33 cellular contexts compared by ENCODE assay signal in genomic region chr6:159190460-159190859, GRCh38. TPM values are rescaled to one million over a fixed set of nuclear protein-coding genes. Genes with fewer than 3 reads are reported as not detected.
"Had no signal": no experiment of that assay in that cellular context is flagged by ENCODE, and none has a peak within 500 bp of the region (broad histone marks: within the 10 kb centered on the region; RNA-seq: fewer than 3 reads in every experiment).

No MANE protein-coding gene starts in this region.

- H3K9me3 Mint-ChIP-seq: activated naive CD4-positive, alpha-beta T cell treated with anti-CD3 and anti-CD28 coated beads, Interleukin-2, amount 50 U/mL, for 72 hours; activated T-cell treated with anti-CD3 and anti-CD28 coated beads, Interleukin-2, amount 50 U/mL, for 24 hours; central memory CD8-positive, alpha-beta T cell had no signal

- H3K9me3 ChIP-seq: ascending aorta had no signal

- H3K4me3 ChIP-seq: ascending aorta, breast epithelium, cardiac muscle cell, coronary artery, dorsolateral prefrontal cortex had no signal

- H3K4me1 ChIP-seq: ascending aorta, breast epithelium had no signal

- FAIRE-seq: frontal cortex, TTC549 had no signal

- H3K27me3 ChIP-seq: ascending aorta, breast epithelium, cardiac muscle cell had no signal

- H3K4me3 Mint-ChIP-seq: activated CD4-positive, alpha-beta memory T cell treated with anti-CD3 and anti-CD28 coated beads, Interleukin-2, amount 10 ng/mL, durations not matched to agents 7 days and 5 days; activated CD4-positive, alpha-beta T cell treated with anti-CD3 and anti-CD28 coated beads, Interleukin-2, amount 10 ng/mL, durations not matched to agents 7 days and 5 days; activated naive CD4-positive, alpha-beta T cell treated with anti-CD3 and anti-CD28 coated beads, Interleukin-2, amount 10 ng/mL, durations not matched to agents 7 days and 5 days; activated naive CD8-positive, alpha-beta T cell treated with anti-CD3 and anti-CD28 coated beads, Interleukin-2, amount 10 ng/mL, durations not matched to agents 7 days and 5 days; activated T-cell treated with anti-CD3 and anti-CD28 coated beads, Interleukin-2, amount 50 U/mL, for 24 hours; activated T-cell treated with anti-CD3 and anti-CD28 coated beads, Interleukin-2, amount 50 U/mL, for 72 hours; brain; central memory CD8-positive, alpha-beta T cell; dendritic cell treated with granulocyte-macrophage colony-stimulating factor and Interleukin-4, amounts not matched to agents 40 ng/mL and 50 ng/mL, for 4 days; endodermal cell; WTC11 had no signal

- ATAC-seq: activated naive CD4-positive, alpha-beta T cell treated with anti-CD3 and anti-CD28 coated beads, Interleukin-2, amount 50 U/mL, for 72 hours; activated T-cell treated with anti-CD3 and anti-CD28 coated beads, Interleukin-2, amount 50 U/mL, for 72 hours; esophagus mucosa; WTC11 had no signal

- H3K36me3 ChIP-seq: ascending aorta, breast epithelium, cardiac muscle cell had no signal

- H3K27ac ChIP-seq: ascending aorta, breast epithelium, cardiac muscle cell, coronary artery, dorsolateral prefrontal cortex, VCaP had no signal

- H3K4me1 Mint-ChIP-seq: activated naive CD4-positive, alpha-beta T cell treated with anti-CD3 and anti-CD28 coated beads, Interleukin-2, amount 10 ng/mL, durations not matched to agents 7 days and 5 days; brain; central memory CD8-positive, alpha-beta T cell; endodermal cell; WTC11 had no signal

- H3K36me3 Mint-ChIP-seq: activated naive CD4-positive, alpha-beta T cell treated with anti-CD3 and anti-CD28 coated beads, Interleukin-2, amount 10 ng/mL, durations not matched to agents 7 days and 5 days; activated naive CD4-positive, alpha-beta T cell treated with anti-CD3 and anti-CD28 coated beads, Interleukin-2, amount 50 U/mL, for 72 hours; activated naive CD8-positive, alpha-beta T cell treated with anti-CD3 and anti-CD28 coated beads, Interleukin-2, amount 10 ng/mL, durations not matched to agents 7 days and 5 days; brain; WTC11 had no signal

- H3K27ac Mint-ChIP-seq: activated CD4-positive, alpha-beta memory T cell treated with anti-CD3 and anti-CD28 coated beads, Interleukin-2, amount 10 ng/mL, durations not matched to agents 7 days and 5 days; activated CD4-positive, alpha-beta T cell treated with anti-CD3 and anti-CD28 coated beads, Interleukin-2, amount 10 ng/mL, durations not matched to agents 7 days and 5 days; activated naive CD4-positive, alpha-beta T cell treated with anti-CD3 and anti-CD28 coated beads, Interleukin-2, amount 10 ng/mL, durations not matched to agents 7 days and 5 days; activated naive CD4-positive, alpha-beta T cell treated with anti-CD3 and anti-CD28 coated beads, Interleukin-2, amount 50 U/mL, for 72 hours; activated naive CD8-positive, alpha-beta T cell treated with anti-CD3 and anti-CD28 coated beads, Interleukin-2, amount 10 ng/mL, durations not matched to agents 7 days and 5 days; activated T-cell treated with anti-CD3 and anti-CD28 coated beads, Interleukin-2, amount 50 U/mL, for 24 hours; activated T-cell treated with anti-CD3 and anti-CD28 coated beads, Interleukin-2, amount 50 U/mL, for 72 hours; brain; dendritic cell treated with granulocyte-macrophage colony-stimulating factor and Interleukin-4, amounts not matched to agents 40 ng/mL and 50 ng/mL, for 4 days; endodermal cell; WTC11 had no signal

- DNase-seq: activated CD4-positive, alpha-beta memory T cell treated with anti-CD3 and anti-CD28 coated beads, Interleukin-2, amount 10 ng/mL, durations not matched to agents 7 days and 5 days; activated CD4-positive, alpha-beta T cell treated with anti-CD3 and anti-CD28 coated beads for 1 hour; activated CD4-positive, alpha-beta T cell treated with anti-CD3 and anti-CD28 coated beads for 4 hours; activated CD4-positive, alpha-beta T cell treated with anti-CD3 and anti-CD28 coated beads, Interleukin-2, amount 10 ng/mL, durations not matched to agents 7 days and 5 days; activated CD4-positive, alpha-beta T cell treated with anti-CD3 and anti-CD28 coated beads, Interleukin-2, amount 50 U/mL, for 4 hours; activated CD8-positive, alpha-beta memory T cell treated with anti-CD3 and anti-CD28 coated beads, Interleukin-2, amount 50 U/mL, for 48 hours; activated gamma-delta T cell; activated naive CD4-positive, alpha-beta T cell; activated naive CD4-positive, alpha-beta T cell treated with anti-CD3 and anti-CD28 coated beads, Interleukin-2, amount 10 ng/mL, durations not matched to agents 7 days and 5 days; activated naive CD8-positive, alpha-beta T cell treated with anti-CD3 and anti-CD28 coated beads, Interleukin-2, amount 10 ng/mL, durations not matched to agents 7 days and 5 days; activated T-cell treated with anti-CD3 and anti-CD28 coated beads for 4 hours; activated T-cell treated with anti-CD3 and anti-CD28 coated beads, Interleukin-2, amount 50 U/mL, for 24 hours; activated T-cell treated with anti-CD3 and anti-CD28 coated beads, Interleukin-2, amount 50 U/mL, for 72 hours; dorsolateral prefrontal cortex; effector memory CD4-positive, alpha-beta T cell; endodermal cell; foreskin fibroblast; head of caudate nucleus; hippocampal formation had no signal

RNA-seq across cellular contexts. Expression of gene FNDC1, which starts 21.3 kb away (rescaled TPM):
- total RNA-seq: activated CD4-positive, alpha-beta memory T cell treated with anti-CD3 and anti-CD28 coated beads, Interleukin-2, amount 10 ng/mL, durations not matched to agents 7 days and 5 days; activated CD4-positive, alpha-beta T cell treated with anti-CD3 and anti-CD28 coated beads, Interleukin-2, amount 10 ng/mL, durations not matched to agents 7 days and 5 days; activated naive CD8-positive, alpha-beta T cell treated with anti-CD3 and anti-CD28 coated beads, Interleukin-2, amount 10 ng/mL, durations not matched to agents 7 days and 5 days; epithelial cell of proximal tubule had no signal
- polyA plus RNA-seq: cardiac muscle cell had no signal
